Comparison of ENCODE assay signal across 1 cellular context in genomic region chr20:1434571-1435336, GRCh38.
TF ChIP-seq lines count a peak whose summit lies in the region.

No MANE protein-coding gene starts in this region.

TF ChIP-seq in GM12878, 131 proteins besides CTCF, POLR2A, EP300 and RAD21 (continues in another document):
- TF ChIP-seq PKNOX1 (IDR thresholded peaks at IDR 0.05) = peak; percentile 72
- no peak for TF ChIP-seq SIX5 (IDR thresholded peaks at IDR 0.05; ENCODE audit: low read depth, low read length, severe bottlenecking)
- TF ChIP-seq BHLHE40 (IDR thresholded peaks at IDR 0.05; ENCODE audit: borderline replicate concordance in 1 of 2, low read depth in 2 of 2, low read length in 1 of 2) = peak; percentile 57 to 72; a peak in 3 of 4 replicates
- no peak for TF ChIP-seq RB1 (IDR thresholded peaks at IDR 0.05; ENCODE audit: borderline replicate concordance)
- no peak for TF ChIP-seq ZBTB4 (CRISPR knock-in tag; IDR thresholded peaks at IDR 0.05)
- TF ChIP-seq MLLT1 (IDR thresholded peaks at IDR 0.05) = peak; percentile 97
- peak; percentile 36; the same call in 1 of the 2 replicates for TF ChIP-seq CREM (IDR thresholded peaks at IDR 0.05; ENCODE audit: low read depth)
- no peak for TF ChIP-seq PBX3 (IDR thresholded peaks at IDR 0.05; ENCODE audit: insufficient replicate concordance, low read depth, low read length)
- TF ChIP-seq E4F1 (IDR thresholded peaks at IDR 0.05; ENCODE audit: borderline replicate concordance, partially characterized antibody) = no peak
- no peak for TF ChIP-seq ZNF384 (IDR thresholded peaks at IDR 0.05; ENCODE audit: borderline replicate concordance, low read depth, low read length)
- no peak for TF ChIP-seq HDGF (IDR thresholded peaks at IDR 0.05)
- TF ChIP-seq ZBTB40 (IDR thresholded peaks at IDR 0.05; ENCODE audit: borderline replicate concordance) = peak; percentile 47; the same call in 1 of the 2 replicates
- TF ChIP-seq YBX1 (IDR thresholded peaks at IDR 0.05) = no peak
- no peak for TF ChIP-seq KLF5 (IDR thresholded peaks at IDR 0.05; ENCODE audit: partially characterized antibody)
- TF ChIP-seq BACH1 (IDR thresholded peaks at IDR 0.05; ENCODE audit: borderline replicate concordance) = no peak
- peak; percentile 59; the same call in 1 of the 2 replicates for TF ChIP-seq NFIC (IDR thresholded peaks at IDR 0.05; ENCODE audit: low read depth, low read length)
- TF ChIP-seq E2F4 (IDR thresholded peaks at IDR 0.05; ENCODE audit: low read depth, low read length) = no peak
- no peak for TF ChIP-seq FOS (IDR thresholded peaks at IDR 0.05; ENCODE audit: borderline replicate concordance, extremely low read depth, insufficient read length)
- TF ChIP-seq KAT2A (conservative IDR thresholded peaks at IDR 0.05; ENCODE audit: control insufficient read depth, low read depth, low read length) = no peak
- peak; percentile 36; the same call in 1 of the 2 replicates for TF ChIP-seq GABPA (IDR thresholded peaks at IDR 0.05; ENCODE audit: low read depth)
- no peak for TF ChIP-seq MTA3 (IDR thresholded peaks at IDR 0.05; ENCODE audit: borderline replicate concordance, low read length)
- TF ChIP-seq PAX5 (IDR thresholded peaks at IDR 0.05; ENCODE audit: borderline replicate concordance, low read depth, low read length) = peak; percentile 60; the same call in 1 of the 2 replicates
- no peak for TF ChIP-seq CHD4 (IDR thresholded peaks at IDR 0.05)
- TF ChIP-seq ATF3 (IDR thresholded peaks at IDR 0.05; ENCODE audit: borderline replicate concordance, extremely low read depth, low read depth, low read length) = no peak
- peak; percentile 71; the same call in 1 of the 3 replicates for TF ChIP-seq POU2F2 (IDR thresholded peaks at IDR 0.05; ENCODE audit: borderline replicate concordance, low read depth, low read length)
- TF ChIP-seq RUNX3 (IDR thresholded peaks at IDR 0.05; ENCODE audit: low read length) = peak; percentile 97
- TF ChIP-seq SMAD1 (IDR thresholded peaks at IDR 0.05; ENCODE audit: low read depth, partially characterized antibody) = no peak
- peak; percentile 58; the same call in 1 of the 2 replicates for TF ChIP-seq ATF7 (IDR thresholded peaks at IDR 0.05; ENCODE audit: low read depth)
- TF ChIP-seq HDAC6 (IDR thresholded peaks at IDR 0.05; ENCODE audit: unreplicated experiment) = no peak
- no peak for TF ChIP-seq ZSCAN29 (IDR thresholded peaks at IDR 0.05)
- TF ChIP-seq IRF5 (IDR thresholded peaks at IDR 0.05; ENCODE audit: borderline replicate concordance) = peak; percentile 86
- peak in 1 of 2 experiments; percentile 51; a peak in 1 of 4 replicates for TF ChIP-seq ETV6 (conservative IDR thresholded peaks at IDR 0.05 in 1 of 2, IDR thresholded peaks at IDR 0.05 in 1 of 2; ENCODE audit: borderline replicate concordance in 1 of 2, low read depth in 1 of 2)
- TF ChIP-seq SMAD5 (IDR thresholded peaks at IDR 0.05; ENCODE audit: low read depth) = no peak
- TF ChIP-seq IRF3 (IDR thresholded peaks at IDR 0.05) = no peak
- TF ChIP-seq SMC3 (IDR thresholded peaks at IDR 0.05; ENCODE audit: borderline replicate concordance, low read length) = no peak
- peak; percentile 37 for TF ChIP-seq MEF2B (IDR thresholded peaks at IDR 0.05; ENCODE audit: partially characterized antibody, poor library complexity, severe bottlenecking)
- peak; percentile 95 for TF ChIP-seq CBFB (IDR thresholded peaks at IDR 0.05; ENCODE audit: low read depth)
- no peak for TF ChIP-seq LARP7 (IDR thresholded peaks at IDR 0.05)
- no peak for TF ChIP-seq CREB1 (IDR thresholded peaks at IDR 0.05; ENCODE audit: low read depth)
- peak; percentile 83 for TF ChIP-seq MTA2 (IDR thresholded peaks at IDR 0.05; ENCODE audit: low read depth)
- TF ChIP-seq IRF4 (IDR thresholded peaks at IDR 0.05; ENCODE audit: low read depth, low read length) = no peak
- peak; percentile 81 to 87 for TF ChIP-seq IKZF2 (IDR thresholded peaks at IDR 0.05)
- TF ChIP-seq TCF3 (IDR thresholded peaks at IDR 0.05; ENCODE audit: borderline replicate concordance, insufficient read depth, low read depth, low read length) = peak; percentile 57; the same call in 1 of the 2 replicates
- no peak for TF ChIP-seq ASH2L (IDR thresholded peaks at IDR 0.05; ENCODE audit: borderline replicate concordance, low read depth)
- TF ChIP-seq MEF2A (IDR thresholded peaks at IDR 0.05; ENCODE audit: insufficient read depth, low read depth, low read length) = 0 out of 2 replicates have a peak, but pooled peaks have one; percentile 24
- TF ChIP-seq NBN (IDR thresholded peaks at IDR 0.05) = 0 out of 2 replicates have a peak, but pooled peaks have one; percentile 51
- TF ChIP-seq YY1 (IDR thresholded peaks at IDR 0.05; ENCODE audit: low read depth, low read length) = peak; percentile 91
- TF ChIP-seq DPF2 (IDR thresholded peaks at IDR 0.05) = peak; percentile 89
- peak; percentile 74; the same call in 1 of the 2 replicates for TF ChIP-seq IKZF1 (conservative IDR thresholded peaks at IDR 0.05)
